9 cellular contexts compared by ENCODE assay signal in the genomic region with DNA sequence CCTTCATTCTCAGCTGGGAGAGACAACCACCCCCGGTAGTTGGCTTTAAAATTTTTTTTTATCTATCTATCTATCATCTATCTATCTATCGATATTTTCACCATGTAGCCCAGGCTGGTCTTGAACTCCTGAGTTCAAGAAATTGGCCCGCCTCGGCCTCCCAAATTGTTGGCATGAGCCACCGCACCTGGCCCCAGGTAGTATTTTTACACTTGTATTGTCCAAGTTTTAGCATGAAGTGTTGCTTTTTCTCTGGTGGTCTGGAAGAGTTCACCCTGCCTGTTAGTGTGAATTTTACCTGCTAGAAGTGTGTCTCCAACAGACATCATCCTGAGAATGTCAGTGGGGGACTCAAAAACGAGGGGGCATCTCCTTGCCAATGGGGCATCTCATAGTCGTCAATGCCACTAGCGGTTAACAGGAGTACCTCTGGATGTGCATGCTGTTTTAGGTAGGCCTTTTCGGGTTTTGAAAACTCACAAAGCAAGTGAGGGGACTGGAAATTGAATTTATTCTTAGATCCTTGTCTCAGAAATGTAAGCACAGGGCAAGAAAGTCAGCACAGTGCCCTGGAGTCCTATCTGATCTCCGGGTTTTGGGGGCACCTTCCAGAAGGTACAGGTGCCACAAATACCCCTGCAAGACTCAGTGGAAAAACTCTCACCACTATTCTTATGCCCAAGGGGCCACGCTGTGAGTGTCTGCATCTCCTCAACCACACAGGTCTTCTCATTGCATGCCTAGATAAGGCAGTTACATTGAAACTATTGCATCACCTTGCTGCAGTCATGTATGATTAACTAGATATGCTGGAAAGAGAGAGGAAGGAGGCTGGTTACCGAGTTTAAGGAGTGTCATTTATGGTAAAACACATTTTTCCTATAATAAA. TPM values are rescaled to one million over a fixed set of nuclear protein-coding genes. Genes with fewer than 3 reads are reported as not detected.
A peak's percentile ranks its signal among the peaks of the same experiment; 100 is the strongest.
DNase-seq lines count a peak whose midpoint lies in the region; ATAC-seq, FAIRE-seq and TF ChIP-seq lines count a peak whose summit lies in the region.
"Had no signal": no experiment of that assay in that cellular context is flagged by ENCODE, and none has a peak within 500 bp of the region (broad histone marks: within the 10 kb centered on the region; RNA-seq: fewer than 3 reads in every experiment).

No MANE protein-coding gene starts in this region.

- H3K9me3 Mint-ChIP-seq in stimulated activated naive B cell treated with anti-CD40 and anti-IgM and Interleukin-4, amounts not matched to agents 10 μg/mL and 1 μg/mL and 100 μg/mL, for 72 hours = no peaks in the 10 kb centered on the region
- H3K9me3 Mint-ChIP-seq: nephron had no signal

- no peak for FAIRE-seq in kidney (lab: Jason Lieb, UNC)

- ATAC-seq in GM18517 (IDR thresholded peaks at IDR 0.05; ENCODE audit: unreplicated experiment) (peak; percentile 75), HG02571 (IDR thresholded peaks at IDR 0.05; ENCODE audit: unreplicated experiment) (peak; percentile 69), Right ventricle myocardium superior (ENCODE audit: poor library complexity) (no peak)
- peak; percentile 79 to 85 for ATAC-seq in stimulated activated naive B cell treated with anti-CD40 and anti-IgM and Interleukin-4, amounts not matched to agents 10 μg/mL and 1 μg/mL and 100 μg/mL, for 72 hours (replicated peaks)

- TF ChIP-seq POLR2A in NB4 (IDR thresholded peaks at IDR 0.05; ENCODE audit: extremely low read depth, insufficient read length) = no peak

- H3K4me1 Mint-ChIP-seq in stimulated activated naive B cell treated with anti-CD40 and anti-IgM and Interleukin-4, amounts not matched to agents 10 μg/mL and 1 μg/mL and 100 μg/mL, for 72 hours = peaks cover 30 to 46% of the 10 kb centered on the region in 2 donors

- TF ChIP-seq CTCF in NB4 (IDR thresholded peaks at IDR 0.05; ENCODE audit: low read depth, low read length) (no peak), choroid plexus epithelial cell (conservative IDR thresholded peaks at IDR 0.05; ENCODE audit: low read depth, low read length) (no peak), kidney (IDR thresholded peaks at IDR 0.05; ENCODE audit: borderline replicate concordance, extremely low read depth, insufficient read depth) (no peak)

- H3K27me3 Mint-ChIP-seq in stimulated activated naive B cell treated with anti-CD40 and anti-IgM and Interleukin-4, amounts not matched to agents 10 μg/mL and 1 μg/mL and 100 μg/mL, for 72 hours = no peaks in the 10 kb centered on the region

- peak overlapping the region; percentile 94 for H3K27ac Mint-ChIP-seq in stimulated activated naive B cell treated with anti-CD40 and anti-IgM and Interleukin-4, amounts not matched to agents 10 μg/mL and 1 μg/mL and 100 μg/mL, for 72 hours

- no peaks in the 10 kb centered on the region for H3K36me3 ChIP-seq in kidney (ENCODE audit: control insufficient read depth in 1 of 2, insufficient read depth in 2 of 2, low read length in 2 of 2)

- H3K4me3 ChIP-seq in NB4 (ENCODE audit: low read depth, low read length) = no peak overlapping the region
- no peak overlapping the region for H3K4me3 ChIP-seq in choroid plexus epithelial cell (ENCODE audit: low read depth, low read length)
- H3K4me3 ChIP-seq in kidney (ENCODE audit: low read length in 2 of 2) = no peak overlapping the region

- intact Hi-C loops in kidney (cut with DNase I) = no loop called here
- intact Hi-C loops in Right ventricle myocardium superior (cut with DNase I) = no loop called here

- H3K9ac ChIP-seq in kidney (ENCODE audit: low read length in 2 of 2) = no peak overlapping the region

- peak; percentile 87 for DNase-seq in NB4 (ENCODE audit: low read depth)
- DNase-seq in choroid plexus epithelial cell (ENCODE audit: low read depth) = peak; percentile 64
- DNase-seq in stimulated activated naive B cell treated with anti-CD40 and anti-IgM and Interleukin-4, amounts not matched to agents 10 μg/mL and 1 μg/mL and 100 μg/mL, for 72 hours = peak; percentile 55
- DNase-seq in kidney = no peak
- no peak for DNase-seq in Right ventricle myocardium superior
- DNase-seq in COLO668 (lab: John Stamatoyannopoulos, UW; ENCODE audit: unreplicated experiment) = no peak

- H3K36me3 Mint-ChIP-seq in stimulated activated naive B cell treated with anti-CD40 and anti-IgM and Interleukin-4, amounts not matched to agents 10 μg/mL and 1 μg/mL and 100 μg/mL, for 72 hours = peaks cover 0 to 3% of the 10 kb centered on the region in 2 donors

- H3K27ac ChIP-seq in kidney (ENCODE audit: low read depth in 2 of 2, low read length in 2 of 2) = no peak overlapping the region

- H3K4me1 ChIP-seq in kidney (ENCODE audit: control insufficient read depth in 1 of 2, insufficient read depth in 1 of 2, low read depth in 1 of 2, low read length in 2 of 2) = no peaks in the 10 kb centered on the region

- H3K4me3 Mint-ChIP-seq in stimulated activated naive B cell treated with anti-CD40 and anti-IgM and Interleukin-4, amounts not matched to agents 10 μg/mL and 1 μg/mL and 100 μg/mL, for 72 hours = peak overlapping the region; percentile 68 to 72
- H3K4me3 Mint-ChIP-seq: nephron had no signal

- no peaks in the 10 kb centered on the region for H3K9me3 ChIP-seq in kidney (ENCODE audit: control insufficient read depth in 1 of 2, low read length in 2 of 2)

RNA-seq across cellular contexts. Expression of a gene that starts 37.1 kb away (rescaled TPM):
- 52.6 TPM for total RNA-seq in kidney
- polyA plus RNA-seq in kidney (ENCODE audit: insufficient read depth, low read depth, low replicate concordance) = 2.8 TPM
- total RNA-seq in Right ventricle myocardium superior = 4.6 TPM

Comparison
In these comparisons a context has a peak if more than half of its experiments do, and no peak if none do; other contexts are left out.
1. DNase-seq: peak in NB4 (single experiment), choroid plexus epithelial cell (single experiment) and stimulated activated naive B cell treated with anti-CD40 and anti-IgM and Interleukin-4, amounts not matched to agents 10 μg/mL and 1 μg/mL and 100 μg/mL, for 72 hours (single experiment); none in kidney (single experiment), Right ventricle myocardium superior (single experiment) and COLO668 (single experiment).